ENCODE assay signal across 8 cellular contexts in the genomic region with DNA sequence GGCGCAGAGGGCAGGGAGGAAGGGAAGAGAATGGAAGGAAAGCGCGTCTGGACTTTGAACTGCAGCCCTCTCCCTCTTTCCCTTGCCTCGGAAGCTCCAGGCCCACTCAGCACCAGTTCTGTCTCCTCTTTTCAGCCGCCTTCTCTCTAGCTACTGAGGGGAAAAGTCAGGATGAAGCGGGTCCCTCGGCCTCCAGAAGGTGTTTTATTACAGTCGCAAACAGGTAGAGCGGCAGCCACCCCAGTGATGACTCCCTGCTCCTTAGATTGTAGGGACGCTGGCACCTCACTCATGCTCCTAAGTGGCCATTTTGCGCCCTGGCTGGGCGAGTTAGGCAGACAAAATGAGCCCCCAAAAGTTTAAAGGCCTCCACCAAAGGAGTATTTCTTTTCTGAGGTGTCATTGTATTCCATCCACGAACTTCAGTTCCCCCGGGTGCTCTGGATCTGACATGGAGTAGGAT. TPM values are rescaled to one million over a fixed set of nuclear protein-coding genes. Genes with fewer than 3 reads are reported as not detected.
DNase-seq lines count a peak whose midpoint lies in the region; ATAC-seq and TF ChIP-seq lines count a peak whose summit lies in the region.

No MANE protein-coding gene starts in this region.

- DNase-seq in activated CD4-positive, alpha-beta T cell treated with anti-CD3 and anti-CD28 coated beads, Interleukin-2, amount 10 ng/mL, durations not matched to agents 24 days and 14 days = no peak
- DNase-seq in activated CD4-positive, alpha-beta T cell treated with anti-CD3 and anti-CD28 coated beads for 1 hour = no peak
- DNase-seq in astrocyte of the cerebellum (ENCODE audit: low read depth) = no peak
- DNase-seq in left lobe of liver (ENCODE audit: low spot score) = peak; percentile 53
- DNase-seq in tibial artery = no peak
- DNase-seq in NCI-H345 (lab: John Stamatoyannopoulos, UW) = no peak

- peak overlapping the region; percentile 88 for H3K27ac Mint-ChIP-seq in activated CD4-positive, alpha-beta T cell treated with anti-CD3 and anti-CD28 coated beads, Interleukin-2, amount 10 ng/mL, durations not matched to agents 24 days and 14 days

- H3K27me3 ChIP-seq in tibial artery = no peaks in the 10 kb centered on the region

- peaks cover 0 to 48% (median 18%) of the 10 kb centered on the region in 4 donors for H3K4me1 ChIP-seq in tibial artery

- peak overlapping the region; percentile 90 to 93 for H3K27ac ChIP-seq in tibial artery

- no peaks in the 10 kb centered on the region for H3K36me3 ChIP-seq in tibial artery

- no peaks in the 10 kb centered on the region for H3K9me3 ChIP-seq in tibial artery

- peak overlapping the region; percentile 52 for H3K4me3 ChIP-seq in astrocyte of the cerebellum (ENCODE audit: low read depth, low read length)
- H3K4me3 ChIP-seq in tibial artery = peak overlapping the region; percentile 78 to 79

- peak overlapping the region; percentile 82 for H3K4me3 Mint-ChIP-seq in activated CD4-positive, alpha-beta T cell treated with anti-CD3 and anti-CD28 coated beads, Interleukin-2, amount 10 ng/mL, durations not matched to agents 24 days and 14 days

- no peaks in the 10 kb centered on the region for H3K27me3 Mint-ChIP-seq in activated CD4-positive, alpha-beta T cell treated with anti-CD3 and anti-CD28 coated beads, Interleukin-2, amount 10 ng/mL, durations not matched to agents 24 days and 14 days

- no peaks in the 10 kb centered on the region for H3K9me3 Mint-ChIP-seq in activated CD4-positive, alpha-beta T cell treated with anti-CD3 and anti-CD28 coated beads, Interleukin-2, amount 10 ng/mL, durations not matched to agents 24 days and 14 days

- TF ChIP-seq CTCF in astrocyte of the cerebellum (IDR thresholded peaks at IDR 0.05; ENCODE audit: low read depth, low read length, missing control alignments) = no peak
- no peak for TF ChIP-seq CTCF in tibial artery (IDR thresholded peaks at IDR 0.05)

- ATAC-seq in left lobe of liver = peak; percentile 36
- ATAC-seq in GM21737 (IDR thresholded peaks at IDR 0.05; ENCODE audit: unreplicated experiment) = no peak
- no peak for ATAC-seq in GM21390 (IDR thresholded peaks at IDR 0.05; ENCODE audit: unreplicated experiment)

- intact Hi-C loops in activated CD4-positive, alpha-beta T cell treated with anti-CD3 and anti-CD28 coated beads, Interleukin-2, amount 10 ng/mL, durations not matched to agents 24 days and 14 days (cut with micrococcal nuclease) = loop anchor here (1.0 to 10.0 kb wide), 4 partner anchors 18 to 637 kb away; no protein-coding TSS in a partner anchor
- intact Hi-C loops in tibial artery (cut with DNase I; ENCODE audit: low total_unique reads) = loop anchor here (1.0 to 5.0 kb wide), 2 partner anchors 76 to 93 kb away; no protein-coding TSS in a partner anchor

- in situ Hi-C loops in astrocyte of the cerebellum (cut with HindIII; ENCODE audit: low sequenced_read_pairs) = no loop called here

- H3K36me3 Mint-ChIP-seq in activated CD4-positive, alpha-beta T cell treated with anti-CD3 and anti-CD28 coated beads, Interleukin-2, amount 10 ng/mL, durations not matched to agents 24 days and 14 days (ENCODE audit: low read depth) = peaks cover 16% of the 10 kb centered on the region

- peaks cover 42% of the 10 kb centered on the region for H3K4me1 Mint-ChIP-seq in activated CD4-positive, alpha-beta T cell treated with anti-CD3 and anti-CD28 coated beads, Interleukin-2, amount 10 ng/mL, durations not matched to agents 24 days and 14 days

RNA-seq across cellular contexts. Expression of a gene that starts 0.9 kb away (rescaled TPM):
- 127 and 136 TPM in 2 replicates for total RNA-seq in activated CD4-positive, alpha-beta T cell treated with anti-CD3 and anti-CD28 coated beads, Interleukin-2, amount 10 ng/mL, durations not matched to agents 24 days and 14 days
- 17.0 TPM for total RNA-seq in left lobe of liver
